27 cellular contexts compared by ENCODE assay signal in the genomic region with DNA sequence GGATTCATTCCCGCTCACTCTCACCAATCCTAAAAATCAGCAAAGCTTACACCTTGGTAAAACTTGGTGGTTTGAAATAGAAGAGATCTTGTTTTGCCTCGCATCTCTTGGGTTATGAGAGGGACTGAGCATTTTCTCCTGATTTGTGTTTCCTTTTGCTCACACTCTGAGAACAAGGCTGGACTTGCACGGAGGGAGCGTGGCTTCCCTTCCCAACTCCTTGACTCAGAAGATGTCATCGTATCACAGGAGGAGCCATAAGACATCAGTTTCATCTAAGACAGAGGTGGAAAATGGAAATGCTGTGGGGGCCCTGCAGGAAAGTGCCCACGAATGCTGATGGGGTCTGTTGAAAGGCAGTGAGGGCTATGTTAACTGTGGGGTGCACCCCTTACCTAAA. TPM values are rescaled to one million over a fixed set of nuclear protein-coding genes. Genes with fewer than 3 reads are reported as not detected.
"Had no signal": no experiment of that assay in that cellular context is flagged by ENCODE, and none has a peak within 500 bp of the region (broad histone marks: within the 10 kb centered on the region; RNA-seq: fewer than 3 reads in every experiment).

No MANE protein-coding gene starts in this region.

- H3K4me2 ChIP-seq: KMS-11 had no signal

- H3K27ac Mint-ChIP-seq: activated CD8-positive, alpha-beta T cell treated with anti-CD3 and anti-CD28 coated beads, Interleukin-2, amount 10 ng/mL, durations not matched to agents 7 days and 5 days; activated naive CD8-positive, alpha-beta T cell treated with anti-CD3 and anti-CD28 coated beads, Interleukin-2, amount 10 ng/mL, durations not matched to agents 7 days and 5 days; T-helper 17 cell; WTC11 had no signal

- ATAC-seq: activated CD8-positive, alpha-beta T cell treated with anti-CD3 and anti-CD28 coated beads, Interleukin-2, amount 10 ng/mL, durations not matched to agents 7 days and 5 days; PC-3; T-helper 17 cell; WTC11 had no signal

- H3K27ac ChIP-seq: adrenal gland, KMS-11 had no signal

- H3K4me1 ChIP-seq: adrenal gland had no signal

- FAIRE-seq: RCC 7860 had no signal

- H3K9me3 ChIP-seq: adrenal gland, MG63 had no signal

- H3K4me1 Mint-ChIP-seq: activated naive CD8-positive, alpha-beta T cell treated with anti-CD3 and anti-CD28 coated beads, Interleukin-2, amount 10 ng/mL, durations not matched to agents 7 days and 5 days; T-helper 17 cell had no signal

- H3K4me3 Mint-ChIP-seq: activated CD8-positive, alpha-beta T cell treated with anti-CD3 and anti-CD28 coated beads, Interleukin-2, amount 10 ng/mL, durations not matched to agents 7 days and 5 days; activated naive CD8-positive, alpha-beta T cell treated with anti-CD3 and anti-CD28 coated beads, Interleukin-2, amount 10 ng/mL, durations not matched to agents 7 days and 5 days; T-helper 17 cell; WTC11 had no signal

- H3K36me3 Mint-ChIP-seq: activated naive CD8-positive, alpha-beta T cell treated with anti-CD3 and anti-CD28 coated beads, Interleukin-2, amount 10 ng/mL, durations not matched to agents 7 days and 5 days had no signal

- H3K27me3 ChIP-seq: MG63 had no signal

- H3K9me3 Mint-ChIP-seq: activated naive CD8-positive, alpha-beta T cell treated with anti-CD3 and anti-CD28 coated beads, Interleukin-2, amount 10 ng/mL, durations not matched to agents 7 days and 5 days had no signal

- H3K4me3 ChIP-seq: adrenal gland, MG63 had no signal

- H3K9ac ChIP-seq: KMS-11 had no signal

- H3K36me3 ChIP-seq: adrenal gland, MG63 had no signal

- DNase-seq: activated CD4-positive, alpha-beta T cell treated with anti-CD3 and anti-CD28 coated beads for 48 hours; activated CD4-positive, alpha-beta T cell treated with anti-CD3 and anti-CD28 coated beads, Interleukin-2, amount 50 U/mL, for 4 hours; activated CD4-positive, CD25-positive, alpha-beta regulatory T cell treated with anti-CD3 and anti-CD28 coated beads, Interleukin-2, amount 50 U/mL, for 72 hours; activated CD8-positive, alpha-beta memory T cell treated with anti-CD3 and anti-CD28 coated beads, Interleukin-2, amount 50 U/mL, for 48 hours; activated CD8-positive, alpha-beta T cell treated with anti-CD3 and anti-CD28 coated beads, Interleukin-2, amount 10 ng/mL, durations not matched to agents 7 days and 5 days; activated naive CD4-positive, alpha-beta T cell treated with anti-CD3 and anti-CD28 coated beads, Interleukin-2, amount 50 U/mL, for 16 hours; activated naive CD8-positive, alpha-beta T cell treated with anti-CD3 and anti-CD28 coated beads, Interleukin-2, amount 10 ng/mL, durations not matched to agents 7 days and 5 days; activated T-cell treated with anti-CD3 and anti-CD28 coated beads, Interleukin-2, amount 50 U/mL, for 1 hour; adrenal gland; anterior cingulate cortex; MG63; MV-4-11; NCI-H1092 treated with DMSO at 0.1 percent for 48 hours; NCI-H1417 treated with DMSO at 0.1 percent for 48 hours; NCI-H1694; NCI-H2029 treated with DMSO at 0.1 percent for 48 hours; NCI-H345; NCI-H510A; NCI-H69; NK-92 treated with Interleukin-12 subunit alpha and Interleukin-12 subunit beta, amount 100 ng/mL, for 24 hours; PC-3; SIG-M5; T-helper 17 cell; T-helper 9 cell had no signal

RNA-seq across cellular contexts. Expression of a gene that starts 37.4 kb away (rescaled TPM):
- total RNA-seq: activated CD8-positive, alpha-beta T cell treated with anti-CD3 and anti-CD28 coated beads, Interleukin-2, amount 10 ng/mL, durations not matched to agents 7 days and 5 days had no signal
